1 cellular context compared by ENCODE assay signal in genomic region chr20:47318596-47319516, GRCh38.
TF ChIP-seq lines count a peak whose summit lies in the region.

No MANE protein-coding gene starts in this region.

TF ChIP-seq in HepG2, 621 proteins besides CTCF, POLR2A, EP300 and RAD21 (continued from another document and continues in another):
- no peak for TF ChIP-seq ZXDC (CRISPR knock-in tag; IDR thresholded peaks at IDR 0.05)
- TF ChIP-seq HHEX (CRISPR knock-in tag; IDR thresholded peaks at IDR 0.05), result no peak
- TF ChIP-seq ZNF768 (CRISPR knock-in tag; IDR thresholded peaks at IDR 0.05), result no peak; the same call in 1 of the 2 replicates
- TF ChIP-seq TRAFD1 (CRISPR knock-in tag; IDR thresholded peaks at IDR 0.05; ENCODE audit: borderline replicate concordance), result no peak
- no peak for TF ChIP-seq TCF7L2 (IDR thresholded peaks at IDR 0.05; ENCODE audit: low read depth, low read length)
- TF ChIP-seq ZNF749 (CRISPR knock-in tag; IDR thresholded peaks at IDR 0.05; ENCODE audit: borderline replicate concordance), result 0 out of 2 replicates have a peak, but pooled peaks have one; percentile 17
- no peak for TF ChIP-seq PHF20 (CRISPR knock-in tag; IDR thresholded peaks at IDR 0.05)
- TF ChIP-seq ZNF605 (CRISPR knock-in tag; IDR thresholded peaks at IDR 0.05), result peak; percentile 1; the same call in 1 of the 2 replicates
- 0 out of 2 replicates have a peak, but pooled peaks have one; percentile 28 for TF ChIP-seq ZSCAN29 (CRISPR knock-in tag; conservative IDR thresholded peaks at IDR 0.05)
- peak; percentile 8; the same call in 1 of the 2 replicates for TF ChIP-seq TBX2 (CRISPR knock-in tag; IDR thresholded peaks at IDR 0.05; ENCODE audit: borderline replicate concordance)
- TF ChIP-seq POLR2G (IDR thresholded peaks at IDR 0.05; ENCODE audit: low read depth, low read length), result no peak; the same call in none of the 2 replicates
- no peak; the same call in 1 of the 2 replicates for TF ChIP-seq ZNF639 (CRISPR knock-in tag; conservative IDR thresholded peaks at IDR 0.05)
- TF ChIP-seq STAG1 (CRISPR knock-in tag; IDR thresholded peaks at IDR 0.05), result no peak
- TF ChIP-seq NFYC (CRISPR knock-in tag; IDR thresholded peaks at IDR 0.05), result no peak
- TF ChIP-seq ZNF556 (CRISPR knock-in tag; IDR thresholded peaks at IDR 0.05; ENCODE audit: borderline replicate concordance), result peak; percentile 47; the same call in 1 of the 2 replicates
- TF ChIP-seq HOXA3 (CRISPR knock-in tag; IDR thresholded peaks at IDR 0.05), result 0 out of 2 replicates have a peak, but pooled peaks have one; percentile 16
- no peak; the same call in 1 of the 2 replicates for TF ChIP-seq KDM5A (IDR thresholded peaks at IDR 0.05; ENCODE audit: borderline replicate concordance, low read length)
- TF ChIP-seq, protein P1, sequence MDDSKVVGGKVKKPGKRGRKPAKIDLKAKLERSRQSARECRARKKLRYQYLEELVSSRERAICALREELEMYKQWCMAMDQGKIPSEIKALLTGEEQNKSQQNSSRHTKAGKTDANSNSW (CRISPR knock-in tag; IDR thresholded peaks at IDR 0.05; ENCODE audit: borderline replicate concordance), result no peak
- TF ChIP-seq BCL3 (CRISPR knock-in tag; IDR thresholded peaks at IDR 0.05), result peak; percentile 63; the same call in 1 of the 2 replicates
- TF ChIP-seq GATAD2A (CRISPR knock-in tag; IDR thresholded peaks at IDR 0.05), result no peak
- TF ChIP-seq ZKSCAN5 (CRISPR knock-in tag; IDR thresholded peaks at IDR 0.05), result peak; percentile 48; the same call in 1 of the 2 replicates
- TF ChIP-seq JUNB (CRISPR knock-in tag; IDR thresholded peaks at IDR 0.05; ENCODE audit: borderline replicate concordance), result no peak
- no peak for TF ChIP-seq ZNF432 (CRISPR knock-in tag; IDR thresholded peaks at IDR 0.05; ENCODE audit: borderline replicate concordance)
- TF ChIP-seq PITX1 (CRISPR knock-in tag; IDR thresholded peaks at IDR 0.05), result peak; percentile 33; the same call in 1 of the 2 replicates
- TF ChIP-seq PAX8 (CRISPR knock-in tag; IDR thresholded peaks at IDR 0.05; ENCODE audit: borderline replicate concordance), result peak; percentile 38; the same call in 1 of the 2 replicates
- TF ChIP-seq, protein P2, sequence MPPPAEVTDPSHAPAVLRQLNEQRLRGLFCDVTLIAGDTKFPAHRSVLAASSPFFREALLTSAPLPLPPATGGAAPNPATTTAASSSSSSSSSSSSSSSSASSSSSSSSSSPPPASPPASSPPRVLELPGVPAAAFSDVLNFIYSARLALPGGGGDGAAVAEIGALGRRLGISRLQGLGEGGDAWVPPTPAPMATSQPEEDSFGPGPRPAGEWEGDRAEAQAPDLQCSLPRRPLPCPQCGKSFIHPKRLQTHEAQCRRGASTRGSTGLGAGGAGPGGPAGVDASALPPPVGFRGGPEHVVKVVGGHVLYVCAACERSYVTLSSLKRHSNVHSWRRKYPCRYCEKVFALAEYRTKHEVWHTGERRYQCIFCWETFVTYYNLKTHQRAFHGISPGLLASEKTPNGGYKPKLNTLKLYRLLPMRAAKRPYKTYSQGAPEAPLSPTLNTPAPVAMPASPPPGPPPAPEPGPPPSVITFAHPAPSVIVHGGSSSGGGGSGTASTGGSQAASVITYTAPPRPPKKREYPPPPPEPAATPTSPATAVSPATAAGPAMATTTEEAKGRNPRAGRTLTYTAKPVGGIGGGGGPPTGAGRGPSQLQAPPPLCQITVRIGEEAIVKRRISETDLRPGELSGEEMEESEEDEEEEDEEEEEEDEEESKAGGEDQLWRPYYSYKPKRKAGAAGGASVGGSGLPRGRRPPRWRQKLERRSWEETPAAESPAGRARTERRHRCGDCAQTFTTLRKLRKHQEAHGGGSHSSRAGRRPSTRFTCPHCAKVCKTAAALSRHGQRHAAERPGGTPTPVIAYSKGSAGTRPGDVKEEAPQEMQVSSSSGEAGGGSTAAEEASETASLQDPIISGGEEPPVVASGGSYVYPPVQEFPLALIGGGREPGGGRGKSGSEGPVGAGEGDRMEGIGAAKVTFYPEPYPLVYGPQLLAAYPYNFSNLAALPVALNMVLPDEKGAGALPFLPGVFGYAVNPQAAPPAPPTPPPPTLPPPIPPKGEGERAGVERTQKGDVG (CRISPR knock-in tag; IDR thresholded peaks at IDR 0.05; ENCODE audit: borderline replicate concordance), result no peak
- peak; percentile 84 for TF ChIP-seq ZNF883 (CRISPR knock-in tag; IDR thresholded peaks at IDR 0.05; ENCODE audit: not compliant biosample characterization)
- TF ChIP-seq FIP1L1 (IDR thresholded peaks at IDR 0.05; ENCODE audit: borderline replicate concordance, insufficient read depth, low read depth, low read length), result 0 out of 2 replicates have a peak, but pooled peaks have one; percentile 35
- TF ChIP-seq ZNF441 (CRISPR knock-in tag; IDR thresholded peaks at IDR 0.05; ENCODE audit: borderline replicate concordance), result peak; percentile 57; the same call in 1 of the 2 replicates
- TF ChIP-seq ZNF292 (CRISPR knock-in tag; IDR thresholded peaks at IDR 0.05; ENCODE audit: borderline replicate concordance, low read depth), result no peak
- TF ChIP-seq HNRNPK (IDR thresholded peaks at IDR 0.05; ENCODE audit: low read depth, low read length, poor library complexity, severe bottlenecking), result no peak
- no peak for TF ChIP-seq HOXA7 (CRISPR knock-in tag; IDR thresholded peaks at IDR 0.05)
- TF ChIP-seq NR1H2 (CRISPR knock-in tag; IDR thresholded peaks at IDR 0.05; ENCODE audit: borderline replicate concordance, low read depth), result no peak
- no peak; the same call in none of the 2 replicates for TF ChIP-seq ZNF550 (CRISPR knock-in tag; IDR thresholded peaks at IDR 0.05; ENCODE audit: borderline replicate concordance)
- TF ChIP-seq, protein P3, sequence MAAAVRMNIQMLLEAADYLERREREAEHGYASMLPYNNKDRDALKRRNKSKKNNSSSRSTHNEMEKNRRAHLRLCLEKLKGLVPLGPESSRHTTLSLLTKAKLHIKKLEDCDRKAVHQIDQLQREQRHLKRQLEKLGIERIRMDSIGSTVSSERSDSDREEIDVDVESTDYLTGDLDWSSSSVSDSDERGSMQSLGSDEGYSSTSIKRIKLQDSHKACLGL (CRISPR knock-in tag; IDR thresholded peaks at IDR 0.05), result no peak
- TF ChIP-seq ZHX1 (CRISPR knock-in tag; IDR thresholded peaks at IDR 0.05; ENCODE audit: low read depth), result no peak; the same call in 1 of the 2 replicates
- TF ChIP-seq, protein P4, sequence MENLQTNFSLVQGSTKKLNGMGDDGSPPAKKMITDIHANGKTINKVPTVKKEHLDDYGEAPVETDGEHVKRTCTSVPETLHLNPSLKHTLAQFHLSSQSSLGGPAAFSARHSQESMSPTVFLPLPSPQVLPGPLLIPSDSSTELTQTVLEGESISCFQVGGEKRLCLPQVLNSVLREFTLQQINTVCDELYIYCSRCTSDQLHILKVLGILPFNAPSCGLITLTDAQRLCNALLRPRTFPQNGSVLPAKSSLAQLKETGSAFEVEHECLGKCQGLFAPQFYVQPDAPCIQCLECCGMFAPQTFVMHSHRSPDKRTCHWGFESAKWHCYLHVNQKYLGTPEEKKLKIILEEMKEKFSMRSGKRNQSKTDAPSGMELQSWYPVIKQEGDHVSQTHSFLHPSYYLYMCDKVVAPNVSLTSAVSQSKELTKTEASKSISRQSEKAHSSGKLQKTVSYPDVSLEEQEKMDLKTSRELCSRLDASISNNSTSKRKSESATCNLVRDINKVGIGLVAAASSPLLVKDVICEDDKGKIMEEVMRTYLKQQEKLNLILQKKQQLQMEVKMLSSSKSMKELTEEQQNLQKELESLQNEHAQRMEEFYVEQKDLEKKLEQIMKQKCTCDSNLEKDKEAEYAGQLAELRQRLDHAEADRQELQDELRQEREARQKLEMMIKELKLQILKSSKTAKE (CRISPR knock-in tag; IDR thresholded peaks at IDR 0.05; ENCODE audit: borderline replicate concordance), result no peak
- no peak for TF ChIP-seq TMF1 (CRISPR knock-in tag; IDR thresholded peaks at IDR 0.05; ENCODE audit: low read depth)
- no peak for TF ChIP-seq CREB1 (IDR thresholded peaks at IDR 0.05)
- no peak for TF ChIP-seq CREB1 (CRISPR knock-in tag; IDR thresholded peaks at IDR 0.05)
- peak; percentile 14; the same call in 1 of the 2 replicates for TF ChIP-seq YEATS2 (CRISPR knock-in tag; IDR thresholded peaks at IDR 0.05; ENCODE audit: borderline replicate concordance)
- TF ChIP-seq ZNF816 (CRISPR knock-in tag; IDR thresholded peaks at IDR 0.05; ENCODE audit: borderline replicate concordance), result no peak; the same call in 1 of the 2 replicates
- no peak; the same call in 1 of the 2 replicates for TF ChIP-seq HES4 (CRISPR knock-in tag; IDR thresholded peaks at IDR 0.05; ENCODE audit: borderline replicate concordance)
- TF ChIP-seq SUZ12 (IDR thresholded peaks at IDR 0.05; ENCODE audit: low read depth, low read length), result no peak
- peak; percentile 7; the same call in 1 of the 2 replicates for TF ChIP-seq NCOR1 (IDR thresholded peaks at IDR 0.05; ENCODE audit: borderline replicate concordance, low read length)
- TF ChIP-seq ZMYM4 (CRISPR knock-in tag; IDR thresholded peaks at IDR 0.05), result 0 out of 2 replicates have a peak, but pooled peaks have one; percentile 10
- no peak for TF ChIP-seq SP140L (CRISPR knock-in tag; IDR thresholded peaks at IDR 0.05; ENCODE audit: borderline replicate concordance)
- 0 out of 2 replicates have a peak, but pooled peaks have one; percentile 11 for TF ChIP-seq ZFP41 (CRISPR knock-in tag; IDR thresholded peaks at IDR 0.05; ENCODE audit: borderline replicate concordance)
- TF ChIP-seq WIZ (CRISPR knock-in tag; IDR thresholded peaks at IDR 0.05), result no peak
- no peak for TF ChIP-seq IKZF1 (IDR thresholded peaks at IDR 0.05)
